ENCODE assay signal across 21 cellular contexts in the genomic region with DNA sequence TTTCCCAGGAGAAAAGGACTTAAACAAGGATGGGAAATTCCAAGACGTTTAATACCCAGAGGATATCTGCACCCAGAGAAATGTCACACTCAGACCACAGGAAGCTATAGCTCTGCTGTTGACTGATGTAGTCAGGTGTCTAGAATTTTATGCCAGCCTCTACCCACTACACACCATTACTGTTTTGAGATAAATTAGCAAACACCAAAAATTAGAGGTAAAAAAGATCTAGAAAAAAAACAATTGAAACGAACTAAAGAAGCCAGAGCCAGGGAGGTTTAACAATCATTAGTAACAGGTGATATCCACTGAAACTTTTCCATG.
A peak's percentile ranks its signal among the peaks of the same experiment; 100 is the strongest.
DNase-seq lines count a peak whose midpoint lies in the region; TF ChIP-seq lines count a peak whose summit lies in the region.
"Had no signal": no experiment of that assay in that cellular context is flagged by ENCODE, and none has a peak within 500 bp of the region (broad histone marks: within the 10 kb centered on the region; RNA-seq: fewer than 3 reads in every experiment).

No MANE protein-coding gene starts in this region.

- H3K4me1 ChIP-seq in SK-N-SH (ENCODE audit: control insufficient read depth in 1 of 2, insufficient read depth in 2 of 2, low read depth in 1 of 2, low read length in 1 of 2): peaks cover 21 to 35% of the 10 kb centered on the region in 2 experiments; a peak in 3 of 4 replicates
- H3K4me1 ChIP-seq in skeletal muscle satellite cell (ENCODE audit: control insufficient read depth, insufficient read depth, low read length): peaks cover 24% of the 10 kb centered on the region
- H3K4me1 ChIP-seq: right lobe of liver, thyroid gland had no signal

- H3K9ac ChIP-seq in SK-N-SH (peak overlapping the region; percentile 0; the same call in 1 of the 2 replicates), skeletal muscle satellite cell (ENCODE audit: low read depth, low read length) (no peak overlapping the region)

- peaks cover 19% of the 10 kb centered on the region for H3F3A ChIP-seq in SK-N-SH (replicated peaks; ENCODE audit: insufficient read depth)

- peak overlapping the region; percentile 96 to 98 for H3K27ac ChIP-seq in SK-N-SH (ENCODE audit: low read depth in 2 of 2, low read length in 1 of 2)
- H3K27ac ChIP-seq: right lobe of liver, thyroid gland had no signal

- H3K27me3 Mint-ChIP-seq in HFFc6 (ENCODE audit: insufficient read depth): peaks cover 1% of the 10 kb centered on the region; the same call in 1 of the 2 replicates
- H3K27me3 Mint-ChIP-seq: activated B cell treated with CpG ODN at 0.5 μM for 24 hours; CD4-positive, alpha-beta memory T cell; dendritic cell treated with granulocyte-macrophage colony-stimulating factor and Interleukin-4, amounts not matched to agents 40 ng/mL and 50 ng/mL, for 4 days; stimulated activated naive CD8-positive, alpha-beta T cell treated with anti-CD3 and anti-CD28 coated beads, Interleukin-15, amount 100 ng/mL, for 72 hours had no signal

- peaks cover 7% of the 10 kb centered on the region for H3K36me3 Mint-ChIP-seq in HFFc6 (ENCODE audit: low read depth)
- H3K36me3 Mint-ChIP-seq: activated naive CD4-positive, alpha-beta T cell treated with anti-CD3 and anti-CD28 coated beads, Interleukin-2, amount 50 U/mL, for 72 hours had no signal

- peaks cover 51% of the 10 kb centered on the region for H3K4me1 Mint-ChIP-seq in HFFc6 (ENCODE audit: low read depth)

- CTCF ChIA-PET in SK-N-SH (lab: Yijun Ruan, JAX): interaction anchor here (1.1 to 1.4 kb wide), 2 partner anchors 14 to 16 kb away, joined by 3 read pairs; no protein-coding TSS in a partner anchor

- DNase-seq in HFFc6 (no peak), SK-N-SH (no peak), glomerular visceral epithelial cell (ENCODE audit: extremely low spot score) (peak; percentile 30), NCI-H2171 treated with DMSO at 0.1 percent for 48 hours (lab: John Stamatoyannopoulos, UW) (no peak), T-helper 2 cell (no peak)
- DNase-seq in activated T-cell treated with anti-CD3 and anti-CD28 coated beads, Interleukin-2, amount 50 U/mL, for 1 hour: no peak
- DNase-seq: activated B cell treated with CpG ODN at 0.5 μM for 24 hours; aorta; caudate nucleus; CD4-positive, alpha-beta memory T cell; Kasumi-1; left cardiac atrium; NCI-H1930; nephron progenitor cell; posterior cingulate gyrus; right lobe of liver; stimulated activated naive CD8-positive, alpha-beta T cell treated with anti-CD3 and anti-CD28 coated beads, Interleukin-15, amount 100 ng/mL, for 72 hours; thyroid gland had no signal

- TF ChIP-seq CTCF in HFFc6 (IDR thresholded peaks at IDR 0.05) (no peak), SK-N-SH (IDR thresholded peaks at IDR 0.05) (no peak)

- WGBS in SK-N-SH (ENCODE audit: low lambda C conversion rate): 28% methylated on average over 2 of the region's 2 CpGs

- no peak overlapping the region for H2AFZ ChIP-seq in SK-N-SH (ENCODE audit: low read depth)

- no peaks in the 10 kb centered on the region for H3K79me2 ChIP-seq in SK-N-SH (ENCODE audit: insufficient read depth)

- H4K20me1 ChIP-seq in SK-N-SH (ENCODE audit: insufficient read depth): no peaks in the 10 kb centered on the region

- no peaks in the 10 kb centered on the region for H3K9me3 ChIP-seq in SK-N-SH
- no peaks in the 10 kb centered on the region for H3K9me3 ChIP-seq in skeletal muscle satellite cell (replicated peaks; ENCODE audit: low read length)
- H3K9me3 ChIP-seq: right lobe of liver, thyroid gland had no signal

- no peaks in the 10 kb centered on the region for H3K27me3 ChIP-seq in SK-N-SH (ENCODE audit: insufficient read depth)
- no peaks in the 10 kb centered on the region for H3K27me3 ChIP-seq in skeletal muscle satellite cell (ENCODE audit: control insufficient read depth, insufficient read depth, low read length)
- H3K27me3 ChIP-seq: right lobe of liver, thyroid gland had no signal

- H3K4me3 ChIP-seq in SK-N-SH (ENCODE audit: low read depth in 2 of 2, low read length in 1 of 2) (no peak overlapping the region), skeletal muscle satellite cell (ENCODE audit: low read length) (no peak overlapping the region)
- H3K4me3 ChIP-seq: right lobe of liver, thyroid gland had no signal

- peak overlapping the region; percentile 73; the same call in 1 of the 2 replicates for H3K27ac Mint-ChIP-seq in HFFc6
- H3K27ac Mint-ChIP-seq: activated B cell treated with CpG ODN at 0.5 μM for 24 hours; activated naive CD4-positive, alpha-beta T cell treated with anti-CD3 and anti-CD28 coated beads, Interleukin-2, amount 50 U/mL, for 72 hours; dendritic cell treated with granulocyte-macrophage colony-stimulating factor and Interleukin-4, amounts not matched to agents 40 ng/mL and 50 ng/mL, for 4 days; nephron progenitor cell; stimulated activated naive CD8-positive, alpha-beta T cell treated with anti-CD3 and anti-CD28 coated beads, Interleukin-15, amount 100 ng/mL, for 72 hours had no signal

- no peak; a peak in 1 of 4 replicates for TF ChIP-seq EP300 in SK-N-SH (IDR thresholded peaks at IDR 0.05; ENCODE audit: borderline replicate concordance in 1 of 2, low read depth in 1 of 2, low read length in 1 of 2)

- no peaks in the 10 kb centered on the region for H3K9me3 Mint-ChIP-seq in HFFc6
- H3K9me3 Mint-ChIP-seq: activated B cell treated with CpG ODN at 0.5 μM for 24 hours; activated naive CD4-positive, alpha-beta T cell treated with anti-CD3 and anti-CD28 coated beads, Interleukin-2, amount 50 U/mL, for 72 hours; dendritic cell treated with granulocyte-macrophage colony-stimulating factor and Interleukin-4, amounts not matched to agents 40 ng/mL and 50 ng/mL, for 4 days; nephron progenitor cell; stimulated activated naive CD8-positive, alpha-beta T cell treated with anti-CD3 and anti-CD28 coated beads, Interleukin-15, amount 100 ng/mL, for 72 hours had no signal

- POLR2A ChIA-PET in SK-N-SH (lab: Yijun Ruan, JAX): no interaction called here

- no peaks in the 10 kb centered on the region for H3K9me2 ChIP-seq in SK-N-SH

- TF ChIP-seq RAD21 in SK-N-SH (IDR thresholded peaks at IDR 0.05; ENCODE audit: low read length): no peak

- H3K4me3 Mint-ChIP-seq in HFFc6: peak overlapping the region; percentile 62
- H3K4me3 Mint-ChIP-seq: activated B cell treated with CpG ODN at 0.5 μM for 24 hours; CD4-positive, alpha-beta memory T cell; dendritic cell treated with granulocyte-macrophage colony-stimulating factor and Interleukin-4, amounts not matched to agents 40 ng/mL and 50 ng/mL, for 4 days; nephron progenitor cell; stimulated activated naive CD8-positive, alpha-beta T cell treated with anti-CD3 and anti-CD28 coated beads, Interleukin-15, amount 100 ng/mL, for 72 hours had no signal

- H3K4me2 ChIP-seq in SK-N-SH: peak overlapping the region; percentile 79
- peak overlapping the region; percentile 78 for H3K4me2 ChIP-seq in skeletal muscle satellite cell (ENCODE audit: low read length)

- H3K36me3 ChIP-seq in SK-N-SH (replicated peaks in 1 of 2; ENCODE audit: control insufficient read depth in 1 of 2, insufficient read depth in 2 of 2, low read length in 1 of 2) (no peaks in the 10 kb centered on the region), skeletal muscle satellite cell (ENCODE audit: insufficient read depth, low read length) (no peaks in the 10 kb centered on the region)
- H3K36me3 ChIP-seq: right lobe of liver, thyroid gland had no signal

TF ChIP-seq in SK-N-SH, 30 proteins besides CTCF, POLR2A, EP300 and RAD21:
- TF ChIP-seq POLR2AphosphoS5 (IDR thresholded peaks at IDR 0.05; ENCODE audit: low read depth, low read length) (no peak), NFIC (IDR thresholded peaks at IDR 0.05; ENCODE audit: borderline replicate concordance) (0 out of 2 replicates have a peak, but pooled peaks have one; percentile 1), TCF12 (IDR thresholded peaks at IDR 0.05) (peak; percentile 3; the same call in 1 of the 2 replicates)
- TF ChIP-seq, protein P1, sequence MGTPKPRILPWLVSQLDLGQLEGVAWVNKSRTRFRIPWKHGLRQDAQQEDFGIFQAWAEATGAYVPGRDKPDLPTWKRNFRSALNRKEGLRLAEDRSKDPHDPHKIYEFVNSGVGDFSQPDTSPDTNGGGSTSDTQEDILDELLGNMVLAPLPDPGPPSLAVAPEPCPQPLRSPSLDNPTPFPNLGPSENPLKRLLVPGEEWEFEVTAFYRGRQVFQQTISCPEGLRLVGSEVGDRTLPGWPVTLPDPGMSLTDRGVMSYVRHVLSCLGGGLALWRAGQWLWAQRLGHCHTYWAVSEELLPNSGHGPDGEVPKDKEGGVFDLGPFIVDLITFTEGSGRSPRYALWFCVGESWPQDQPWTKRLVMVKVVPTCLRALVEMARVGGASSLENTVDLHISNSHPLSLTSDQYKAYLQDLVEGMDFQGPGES (IDR thresholded peaks at IDR 0.05; ENCODE audit: low read depth, low read length): no peak
